26 cellular contexts compared by ENCODE assay signal in genomic region chr2:182496596-182496995, GRCh38.
"Had no signal": no experiment of that assay in that cellular context is flagged by ENCODE, and none has a peak within 500 bp of the region (broad histone marks: within the 10 kb centered on the region; RNA-seq: fewer than 3 reads in every experiment).

No MANE protein-coding gene starts in this region.

- H3K27ac Mint-ChIP-seq: activated B cell treated with CpG ODN at 0.5 μM for 24 hours; activated CD4-positive, alpha-beta memory T cell treated with anti-CD3 and anti-CD28 coated beads, Interleukin-2, amount 10 ng/mL, durations not matched to agents 7 days and 5 days; activated CD8-positive, alpha-beta memory T cell treated with anti-CD3 and anti-CD28 coated beads, Interleukin-2, amount 10 ng/mL, durations not matched to agents 7 days and 5 days; activated naive CD4-positive, alpha-beta T cell treated with anti-CD3 and anti-CD28 coated beads for 36 hours; activated T-helper 2 cell treated with anti-CD3 and anti-CD28 coated beads, Interferon-gamma antibody, Interleukin-2, Interleukin-4, amounts not matched to agents 10 μg/mL and 5 μg/mL and 100 μg/mL, durations not matched to agents 14 hours and 24 hours and 36 hours; nephron progenitor cell; T-helper 2 cell treated with Interferon-gamma antibody and Interleukin-4, amounts not matched to agents 5 μg/mL and 100 μg/mL, for 36 hours had no signal

- H3K4me1 Mint-ChIP-seq: activated B cell treated with CpG ODN at 0.5 μM for 24 hours; activated CD4-positive, alpha-beta memory T cell treated with anti-CD3 and anti-CD28 coated beads, Interleukin-2, amount 10 ng/mL, durations not matched to agents 7 days and 5 days; activated CD8-positive, alpha-beta memory T cell treated with anti-CD3 and anti-CD28 coated beads, Interleukin-2, amount 10 ng/mL, durations not matched to agents 7 days and 5 days; nephron progenitor cell had no signal

- H3K9me3 ChIP-seq: colonic mucosa, gastroesophageal sphincter, heart right ventricle, lower lobe of right lung had no signal

- H3K4me1 ChIP-seq: colonic mucosa, gastroesophageal sphincter, heart right ventricle, lower lobe of right lung had no signal

- H3K4me3 Mint-ChIP-seq: activated B cell treated with CpG ODN at 0.5 μM for 24 hours; activated CD4-positive, alpha-beta memory T cell treated with anti-CD3 and anti-CD28 coated beads, Interleukin-2, amount 10 ng/mL, durations not matched to agents 7 days and 5 days; activated CD8-positive, alpha-beta memory T cell treated with anti-CD3 and anti-CD28 coated beads, Interleukin-2, amount 10 ng/mL, durations not matched to agents 7 days and 5 days; activated naive CD4-positive, alpha-beta T cell treated with anti-CD3 and anti-CD28 coated beads for 36 hours; nephron progenitor cell; T-helper 2 cell treated with Interferon-gamma antibody and Interleukin-4, amounts not matched to agents 5 μg/mL and 100 μg/mL, for 36 hours had no signal

- ATAC-seq: activated CD8-positive, alpha-beta memory T cell treated with anti-CD3 and anti-CD28 coated beads, Interleukin-2, amount 10 ng/mL, durations not matched to agents 7 days and 5 days; gastroesophageal sphincter; heart right ventricle; lower lobe of right lung had no signal

- FAIRE-seq: keratinocyte, TTC549, urothelium cell line had no signal

- H3K27ac ChIP-seq: brain microvascular endothelial cell, colonic mucosa, gastroesophageal sphincter, heart right ventricle, lower lobe of right lung had no signal

- H3K4me3 ChIP-seq: colonic mucosa, gastroesophageal sphincter, heart right ventricle, lower lobe of right lung had no signal

- H3K9me3 Mint-ChIP-seq: activated B cell treated with CpG ODN at 0.5 μM for 24 hours; activated CD4-positive, alpha-beta memory T cell treated with anti-CD3 and anti-CD28 coated beads, Interleukin-2, amount 10 ng/mL, durations not matched to agents 7 days and 5 days; activated T-helper 2 cell treated with anti-CD3 and anti-CD28 coated beads, Interferon-gamma antibody, Interleukin-2, Interleukin-4, amounts not matched to agents 10 μg/mL and 5 μg/mL and 100 μg/mL, durations not matched to agents 14 hours and 24 hours and 36 hours; nephron progenitor cell; T-helper 2 cell treated with Interferon-gamma antibody and Interleukin-4, amounts not matched to agents 5 μg/mL and 100 μg/mL, for 36 hours had no signal

- DNase-seq: activated B cell treated with CpG ODN at 0.5 μM for 24 hours; activated CD4-positive, alpha-beta memory T cell treated with anti-CD3 and anti-CD28 coated beads, Interleukin-2, amount 10 ng/mL, durations not matched to agents 7 days and 5 days; activated CD4-positive, alpha-beta T cell treated with anti-CD3 and anti-CD28 coated beads for 4 hours; activated CD8-positive, alpha-beta memory T cell treated with anti-CD3 and anti-CD28 coated beads, Interleukin-2, amount 10 ng/mL, durations not matched to agents 7 days and 5 days; activated naive CD4-positive, alpha-beta T cell treated with anti-CD3 and anti-CD28 coated beads for 36 hours; activated T-cell treated with anti-CD3 and anti-CD28 coated beads, Interleukin-2, amount 50 U/mL, for 1 hour; anterior cingulate cortex; brain microvascular endothelial cell; central memory CD4-positive, alpha-beta T cell; colonic mucosa; erythroblast; heart right ventricle; lower lobe of right lung; nephron progenitor cell; occipital lobe; retina; stimulated activated CD4-positive, alpha-beta T cell treated with anti-CD3 and anti-CD28 coated beads, Interleukin-12 subunit alpha, Interleukin-12 subunit beta, amount 100 ng/mL, for 4 hours; stimulated activated CD4-positive, alpha-beta T cell treated with anti-CD3 and anti-CD28 coated beads, Interleukin-1b, Interleukin-23, amount 100 ng/mL, for 48 hours; stimulated activated CD8-positive, alpha-beta memory T cell treated with anti-CD3 and anti-CD28 coated beads, Interleukin-4, amount 100 ng/mL, for 48 hours; stimulated activated naive CD4-positive, alpha-beta T cell had no signal

- H3K36me3 Mint-ChIP-seq: activated CD8-positive, alpha-beta memory T cell treated with anti-CD3 and anti-CD28 coated beads, Interleukin-2, amount 10 ng/mL, durations not matched to agents 7 days and 5 days had no signal

- H3K27me3 ChIP-seq: brain microvascular endothelial cell, colonic mucosa, gastroesophageal sphincter, heart right ventricle had no signal

- H3K27me3 Mint-ChIP-seq: activated B cell treated with CpG ODN at 0.5 μM for 24 hours; activated CD4-positive, alpha-beta memory T cell treated with anti-CD3 and anti-CD28 coated beads, Interleukin-2, amount 10 ng/mL, durations not matched to agents 7 days and 5 days; activated CD8-positive, alpha-beta memory T cell treated with anti-CD3 and anti-CD28 coated beads, Interleukin-2, amount 10 ng/mL, durations not matched to agents 7 days and 5 days had no signal

- H3K36me3 ChIP-seq: brain microvascular endothelial cell, colonic mucosa, gastroesophageal sphincter, heart right ventricle, lower lobe of right lung had no signal
